In genomic region chr17:66702106-66702936, GRCh38 we compare ENCODE assay signal across 1 cellular context.
TF ChIP-seq lines count a peak whose summit lies in the region.

No MANE protein-coding gene starts in this region.

TF ChIP-seq in A549, 52 proteins besides CTCF, POLR2A, EP300 and RAD21 (continued from another document):
- TF ChIP-seq ATOH8 (CRISPR knock-in tag; IDR thresholded peaks at IDR 0.05; ENCODE audit: low read depth) = no peak
